Comparison of ENCODE assay signal across 1 cellular context in the genomic region with DNA sequence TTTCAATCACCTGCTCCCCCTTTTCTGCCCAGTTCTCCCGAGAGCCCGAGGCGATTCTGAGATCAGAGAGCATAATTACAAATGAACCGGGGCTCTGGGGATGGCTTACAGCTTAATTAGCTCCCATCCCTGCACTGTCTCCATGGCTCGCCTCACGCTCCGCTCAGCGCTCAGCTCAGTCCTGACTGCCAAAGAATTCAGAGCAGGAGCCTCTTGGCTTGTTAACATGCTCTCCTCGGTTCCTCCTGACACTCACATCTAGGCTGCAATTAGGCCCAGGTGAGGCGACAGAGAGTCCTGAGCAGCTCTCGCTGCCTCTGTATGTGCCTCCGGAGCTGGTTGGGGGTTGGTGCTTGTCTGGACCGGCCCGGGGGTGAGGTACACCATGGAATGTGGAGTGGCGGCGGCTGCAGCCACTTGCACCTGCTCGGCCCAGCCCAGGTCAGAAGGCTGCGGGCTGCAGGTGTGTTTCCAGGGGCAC.
TF ChIP-seq lines count a peak whose summit lies in the region.

No MANE protein-coding gene starts in this region.

TF ChIP-seq in H1, 55 proteins besides CTCF, POLR2A, EP300 and RAD21:
- TF ChIP-seq PHF8 (conservative IDR thresholded peaks at IDR 0.05; ENCODE audit: low read depth, low read length) = no peak
- TF ChIP-seq ASH2L (IDR thresholded peaks at IDR 0.05; ENCODE audit: low read length) = peak; percentile 44
- no peak for TF ChIP-seq SIRT6 (IDR thresholded peaks at IDR 0.05; ENCODE audit: low read length)
- no peak for TF ChIP-seq TAF7 (optimal IDR thresholded peaks at IDR 0.05; ENCODE audit: borderline replicate concordance, low read depth, low read length)
- TF ChIP-seq NRF1 (IDR thresholded peaks at IDR 0.05; ENCODE audit: low read depth, low read length) = no peak
- TF ChIP-seq TEAD4 (IDR thresholded peaks at IDR 0.05; ENCODE audit: low read depth, low read length) = peak; percentile 88
- TF ChIP-seq TBP (IDR thresholded peaks at IDR 0.05; ENCODE audit: low read depth, low read length) = peak; percentile 31; the same call in 1 of the 2 replicates
- peak; percentile 44 for TF ChIP-seq MAX (IDR thresholded peaks at IDR 0.05)
- TF ChIP-seq SP1 (IDR thresholded peaks at IDR 0.05; ENCODE audit: low read depth, low read length) = peak; percentile 40; the same call in 1 of the 2 replicates
- TF ChIP-seq CHD2 (IDR thresholded peaks at IDR 0.05; ENCODE audit: low read length) = no peak
